In the genomic region with DNA sequence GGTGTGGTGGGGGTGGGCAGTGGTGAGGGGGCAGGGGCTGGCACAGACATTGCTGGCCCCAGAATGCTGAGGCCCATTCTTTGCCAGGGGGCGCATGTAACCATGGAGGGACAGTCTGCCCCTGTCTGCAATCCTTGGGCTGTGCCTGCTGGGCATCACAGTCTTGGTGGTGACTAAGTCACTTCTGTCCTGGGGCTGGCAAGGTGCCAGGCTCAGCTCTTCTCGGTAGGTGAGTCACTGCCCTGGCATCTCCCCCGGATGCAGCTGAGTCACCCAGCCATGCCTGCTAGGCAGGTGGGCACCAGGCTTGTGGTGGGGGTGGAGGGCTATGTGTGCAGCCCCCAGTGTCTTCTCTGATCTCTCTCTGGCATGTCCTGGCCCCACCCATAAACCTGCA, we compare ENCODE assay signal across 8 cellular contexts. TPM values are rescaled to one million over a fixed set of nuclear protein-coding genes. Genes with fewer than 3 reads are reported as not detected.
DNase-seq lines count a peak whose midpoint lies in the region; ATAC-seq and TF ChIP-seq lines count a peak whose summit lies in the region.

No MANE protein-coding gene starts in this region.

- TF ChIP-seq CTCF in Panc1 (IDR thresholded peaks at IDR 0.05), result no peak

- no peaks in the 10 kb centered on the region; the same call in 1 of the 2 replicates for H3K36me3 ChIP-seq in Panc1 (ENCODE audit: control insufficient read depth, insufficient read depth, low read length)

- no TSS peak for BruUV-seq in Panc1 (replicated peaks; lab: Mats Ljungman, UMichigan)

- no peaks in the 10 kb centered on the region for H3K9me3 ChIP-seq in Panc1 (ENCODE audit: control insufficient read depth, insufficient read depth, low read depth, low read length)

- H3K27me3 ChIP-seq in Panc1 (ENCODE audit: control insufficient read depth, insufficient read depth, low read length), result no peaks in the 10 kb centered on the region

- DNase-seq in NCI-H1417 (lab: John Stamatoyannopoulos, UW) (peak in 2 of 3 experiments; percentile 78 to 92), NCI-H1417 treated with DMSO at 0.1 percent for 48 hours (lab: John Stamatoyannopoulos, UW) (no peak), Panc1 (ENCODE audit: low read depth, low spot score) (peak; percentile 85), activated T-helper 1 cell treated with Interleukin-2 at 50 U/mL for 16 hours (ENCODE audit: low read depth) (peak; percentile 82), fibroblast of peridontal ligament (ENCODE audit: extremely low read depth) (peak; percentile 66), pulmonary artery endothelial cell (ENCODE audit: low read depth, low spot score) (peak; percentile 88)

- intact Hi-C loops in Panc1 (cut with micrococcal nuclease; ENCODE audit: unreplicated experiment), result no loop called here

- H3K27ac ChIP-seq in Panc1 (ENCODE audit: low read length), result peak overlapping the region; percentile 83

- in situ Hi-C loops in Panc1 (cut with HindIII; ENCODE audit: low pct_unique_long_range_greater_than_20kb, low sequenced_read_pairs), result no loop called here

- H3K4me1 ChIP-seq in Panc1 (ENCODE audit: control insufficient read depth, insufficient read depth, low read length), result peaks cover 79% of the 10 kb centered on the region

- CTCF ChIA-PET in Panc1 (lab: Charles Lee), result no interaction called here

- POLR2A ChIA-PET in Panc1 (lab: Charles Lee), result interaction anchor here (0.6 kb wide), 1 partner anchor 37 kb away, joined by 3 read pairs; no protein-coding TSS in a partner anchor

- peak overlapping the region in 1 of 2 experiments; percentile 17; a peak in 1 of 4 replicates for H3K4me3 ChIP-seq in Panc1 (ENCODE audit: low read depth in 2 of 2, low read length in 2 of 2)

- ATAC-seq in Panc1 (peak; percentile 66), HG03354 (IDR thresholded peaks at IDR 0.05; ENCODE audit: poor library complexity, severe bottlenecking, unreplicated experiment) (no peak), GM18511 (IDR thresholded peaks at IDR 0.05; ENCODE audit: unreplicated experiment) (no peak)

RNA-seq across cellular contexts. Expression of a gene that starts 5.6 kb away (rescaled TPM):
- total RNA-seq in Panc1 (2021; ENCODE audit: unreplicated experiment) (55.6 TPM), pulmonary artery endothelial cell (8.7 and 9.2 TPM in 2 replicates)
- 59.9 TPM for polyA plus RNA-seq in Panc1 (2012; ENCODE audit: insufficient read length)

RNA-seq across cellular contexts. Expression of a gene that starts 26.9 kb away (rescaled TPM):
- 66.3 TPM for total RNA-seq in Panc1 (2021; ENCODE audit: unreplicated experiment)
- polyA plus RNA-seq in Panc1 (2012; ENCODE audit: insufficient read length), result 24.3 TPM
- total RNA-seq in pulmonary artery endothelial cell, result 25.5 and 41.3 TPM in 2 replicates

RNA-seq across cellular contexts. Expression of a gene that starts 50.0 kb away (rescaled TPM):
- total RNA-seq in Panc1 (2021; ENCODE audit: unreplicated experiment) (0.33 TPM), pulmonary artery endothelial cell (0.20 and 0.35 TPM in 2 replicates)
- polyA plus RNA-seq in Panc1 (2012; ENCODE audit: insufficient read length), result 5.8 TPM
